ENCODE assay signal across 21 cellular contexts in the genomic region with DNA sequence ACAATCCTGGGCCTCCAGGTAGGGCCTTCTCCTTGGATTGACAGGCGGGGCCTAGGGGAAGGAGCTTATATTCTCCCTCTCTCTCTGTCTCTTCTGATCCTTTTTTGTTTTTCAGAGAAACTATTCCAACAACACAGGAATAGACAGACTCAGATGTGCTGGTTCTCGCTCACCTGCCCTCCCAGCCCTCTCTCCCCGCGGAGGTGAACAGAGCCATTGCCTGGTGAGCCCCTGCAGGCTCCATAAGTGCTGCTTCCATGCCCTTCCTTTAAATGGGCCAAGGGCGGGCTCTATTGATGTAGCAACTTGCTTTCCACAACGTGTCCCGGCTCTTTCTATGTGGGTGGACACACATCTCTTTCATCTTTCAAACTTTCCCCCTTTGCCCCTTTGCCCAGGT. TPM values are rescaled to one million over a fixed set of nuclear protein-coding genes. Genes with fewer than 3 reads are reported as not detected.
DNase-seq lines count a peak whose midpoint lies in the region; ATAC-seq, FAIRE-seq and TF ChIP-seq lines count a peak whose summit lies in the region.
"Had no signal": no experiment of that assay in that cellular context is flagged by ENCODE, and none has a peak within 500 bp of the region (broad histone marks: within the 10 kb centered on the region; RNA-seq: fewer than 3 reads in every experiment).

No MANE protein-coding gene starts in this region.

- peaks cover 0 to 2% of the 10 kb centered on the region in 2 donors for H3K4me1 ChIP-seq in neuronal stem cell (ENCODE audit: control insufficient read depth in 2 of 2, insufficient read depth in 1 of 2, low read depth in 1 of 2, low read length in 2 of 2)
- peaks cover 0 to 2% of the 10 kb centered on the region in 2 donors for H3K4me1 ChIP-seq in small intestine (ENCODE audit: control insufficient read depth in 2 of 2, insufficient read depth in 1 of 2, low read depth in 1 of 2, low read length in 1 of 2)

- no peak overlapping the region for H3K4me2 ChIP-seq in neuronal stem cell (ENCODE audit: insufficient read depth, low read length, poor library complexity, severe bottlenecking)

- no peak for DNase-seq in activated naive CD4-positive, alpha-beta T cell treated with anti-CD3 and anti-CD28 coated beads, Interleukin-2, amount 50 U/mL, for 72 hours (ENCODE audit: low spot score in 2 of 2)
- DNase-seq in activated naive CD4-positive, alpha-beta T cell treated with anti-CD3 and anti-CD28 coated beads, Interleukin-2, amount 10 ng/mL, durations not matched to agents 7 days and 5 days: no peak
- peak; percentile 45 for DNase-seq in SW480 (ENCODE audit: low spot score)
- DNase-seq in neuronal stem cell (ENCODE audit: low spot score): no peak
- DNase-seq in SKM-1 treated with dmso at 0.1 percent for 144 hours (lab: John Stamatoyannopoulos, UW; ENCODE audit: unreplicated experiment): no peak
- no peak for DNase-seq in small intestine
- DNase-seq in nephron progenitor cell: no peak
- DNase-seq: C1 segment of cervical spinal cord; CD4-positive, CD25-positive, alpha-beta regulatory T cell; CD8-positive, alpha-beta T cell; DMS 273 treated with DMSO at 0.1 percent for 48 hours; DMS79; EL; GDM1; GM23248; H9 had no signal

- H3K4me1 Mint-ChIP-seq in activated naive CD4-positive, alpha-beta T cell treated with anti-CD3 and anti-CD28 coated beads, Interleukin-2, amount 10 ng/mL, durations not matched to agents 7 days and 5 days: no peaks in the 10 kb centered on the region
- H3K4me1 Mint-ChIP-seq in nephron progenitor cell: peaks cover 6% of the 10 kb centered on the region

- CTCF ChIA-PET in activated naive CD4-positive, alpha-beta T cell treated with anti-CD3 and anti-CD28 coated beads, Interleukin-2, amount 10 ng/mL, durations not matched to agents 7 days and 5 days (lab: Charles Lee): no interaction called here

- no peak overlapping the region for H2AFZ ChIP-seq in neuronal stem cell (ENCODE audit: low read length)
- H2AFZ ChIP-seq: GM23248 had no signal

- peak overlapping the region; percentile 12 for H2BK15ac ChIP-seq in neuronal stem cell (ENCODE audit: low read length)

- H3K27ac ChIP-seq in neuronal stem cell (replicated peaks; ENCODE audit: low read length) (no peak overlapping the region), small intestine (ENCODE audit: low read depth in 1 of 2, low read length in 1 of 2) (no peak overlapping the region)
- H3K27ac ChIP-seq: GM23248 had no signal

- no peaks in the 10 kb centered on the region for H3K79me1 ChIP-seq in neuronal stem cell (ENCODE audit: low read depth, low read length)

- no peak overlapping the region for H2BK5ac ChIP-seq in neuronal stem cell (ENCODE audit: low read length)

- no peak for ATAC-seq in activated naive CD4-positive, alpha-beta T cell treated with anti-CD3 and anti-CD28 coated beads, Interleukin-2, amount 50 U/mL, for 72 hours
- ATAC-seq: CD8-positive, alpha-beta T cell; GM12878; HCT116 had no signal

- TF ChIP-seq CTCF in nephron progenitor cell (IDR thresholded peaks at IDR 0.05): no peak

- no peak overlapping the region for H3K18ac ChIP-seq in neuronal stem cell (ENCODE audit: low read length)

- peaks cover 0 to 9% of the 10 kb centered on the region in 2 donors for H3K36me3 Mint-ChIP-seq in activated naive CD4-positive, alpha-beta T cell treated with anti-CD3 and anti-CD28 coated beads, Interleukin-2, amount 50 U/mL, for 72 hours
- H3K36me3 Mint-ChIP-seq in activated naive CD4-positive, alpha-beta T cell treated with anti-CD3 and anti-CD28 coated beads, Interleukin-2, amount 10 ng/mL, durations not matched to agents 7 days and 5 days: no peaks in the 10 kb centered on the region
- H3K36me3 Mint-ChIP-seq in nephron progenitor cell (ENCODE audit: low read depth): no peaks in the 10 kb centered on the region
- H3K36me3 Mint-ChIP-seq: CD4-positive, CD25-positive, alpha-beta regulatory T cell; CD8-positive, alpha-beta T cell had no signal

- H3K4me3 Mint-ChIP-seq in activated naive CD4-positive, alpha-beta T cell treated with anti-CD3 and anti-CD28 coated beads, Interleukin-2, amount 10 ng/mL, durations not matched to agents 7 days and 5 days: no peak overlapping the region
- H3K4me3 Mint-ChIP-seq in nephron progenitor cell: no peak overlapping the region
- H3K4me3 Mint-ChIP-seq: CD4-positive, CD25-positive, alpha-beta regulatory T cell; CD8-positive, alpha-beta T cell; H9 had no signal

- no peak overlapping the region for H4K8ac ChIP-seq in neuronal stem cell (ENCODE audit: low read depth, low read length)

- H3K9ac ChIP-seq in neuronal stem cell (ENCODE audit: low read depth, low read length, poor library complexity): no peak overlapping the region
- H3K9ac ChIP-seq: GM23248 had no signal

- H3K4ac ChIP-seq in neuronal stem cell (ENCODE audit: low read length): no peak overlapping the region

- peaks cover 4% of the 10 kb centered on the region for H3K27me3 Mint-ChIP-seq in activated naive CD4-positive, alpha-beta T cell treated with anti-CD3 and anti-CD28 coated beads, Interleukin-2, amount 10 ng/mL, durations not matched to agents 7 days and 5 days
- H3K27me3 Mint-ChIP-seq in nephron progenitor cell (ENCODE audit: low read depth, poor library complexity): peaks cover 12% of the 10 kb centered on the region

- no peaks in the 10 kb centered on the region for H3K9me3 Mint-ChIP-seq in activated naive CD4-positive, alpha-beta T cell treated with anti-CD3 and anti-CD28 coated beads, Interleukin-2, amount 50 U/mL, for 72 hours
- no peaks in the 10 kb centered on the region for H3K9me3 Mint-ChIP-seq in activated naive CD4-positive, alpha-beta T cell treated with anti-CD3 and anti-CD28 coated beads, Interleukin-2, amount 10 ng/mL, durations not matched to agents 7 days and 5 days
- no peaks in the 10 kb centered on the region for H3K9me3 Mint-ChIP-seq in nephron progenitor cell
- H3K9me3 Mint-ChIP-seq: CD4-positive, CD25-positive, alpha-beta regulatory T cell; CD8-positive, alpha-beta T cell; H9 had no signal

- FAIRE-seq in small intestine (lab: Jason Lieb, UNC): no peak
- FAIRE-seq: D721Med, GM12878, GM19239, H1 had no signal

- H3K4me3 ChIP-seq in neuronal stem cell (ENCODE audit: low read length in 2 of 2) (no peak overlapping the region), small intestine (ENCODE audit: low read depth in 1 of 2, low read length in 2 of 2) (no peak overlapping the region)
- H3K4me3 ChIP-seq: GM12878, GM23248 had no signal

- H3K9me3 ChIP-seq in neuronal stem cell (replicated peaks in 1 of 2; ENCODE audit: control insufficient read depth in 2 of 2, insufficient read depth in 1 of 2, low read depth in 1 of 2, low read length in 2 of 2) (no peaks in the 10 kb centered on the region), small intestine (ENCODE audit: control insufficient read depth, low read depth) (no peaks in the 10 kb centered on the region)

- H2AK5ac ChIP-seq in neuronal stem cell (ENCODE audit: low read depth, low read length): no peak overlapping the region

- H3K27ac Mint-ChIP-seq in activated naive CD4-positive, alpha-beta T cell treated with anti-CD3 and anti-CD28 coated beads, Interleukin-2, amount 50 U/mL, for 72 hours: peak overlapping the region; percentile 43 to 85
- H3K27ac Mint-ChIP-seq in activated naive CD4-positive, alpha-beta T cell treated with anti-CD3 and anti-CD28 coated beads, Interleukin-2, amount 10 ng/mL, durations not matched to agents 7 days and 5 days: no peak overlapping the region
- H3K27ac Mint-ChIP-seq in nephron progenitor cell: no peak overlapping the region
- H3K27ac Mint-ChIP-seq: CD4-positive, CD25-positive, alpha-beta regulatory T cell; CD8-positive, alpha-beta T cell; H9 had no signal

- H2BK120ac ChIP-seq in neuronal stem cell (ENCODE audit: low read depth, low read length): no peak overlapping the region

- no peak overlapping the region for H3K14ac ChIP-seq in neuronal stem cell (ENCODE audit: low read length)

- no peaks in the 10 kb centered on the region for H3K27me3 ChIP-seq in neuronal stem cell (ENCODE audit: control insufficient read depth in 3 of 3, insufficient read depth in 3 of 3, low read depth in 1 of 3, low read length in 3 of 3)
- H3K27me3 ChIP-seq in small intestine (ENCODE audit: control insufficient read depth in 2 of 2, insufficient read depth in 2 of 2, low read length in 2 of 2): no peaks in the 10 kb centered on the region

- no peak overlapping the region for H3K23ac ChIP-seq in neuronal stem cell (ENCODE audit: low read depth, low read length, poor library complexity)

- H3K36me3 ChIP-seq in neuronal stem cell (replicated peaks in 1 of 2; ENCODE audit: control insufficient read depth in 2 of 2, insufficient read depth in 2 of 2, low read length in 2 of 2) (no peaks in the 10 kb centered on the region), small intestine (ENCODE audit: control insufficient read depth in 2 of 2, insufficient read depth in 2 of 2, low read length in 2 of 2) (no peaks in the 10 kb centered on the region)

- no peak overlapping the region for H4K91ac ChIP-seq in neuronal stem cell (ENCODE audit: low read depth, low read length, poor library complexity)

- no CpG with 5 or more reads among the region's 7 CpGs for WGBS in neuronal stem cell (ENCODE audit: extremely low coverage in 2 of 2, insufficient read length in 2 of 2, insufficient replicate concordance in 1 of 2), 2 donors
- 80 to 83% (median 83%) methylated on average over 7 of the region's 7 CpGs for WGBS in small intestine, 3 donors

- H2BK12ac ChIP-seq in neuronal stem cell (ENCODE audit: low read length): no peak overlapping the region

RNA-seq across cellular contexts. Expression of a gene that starts 47.2 kb away (rescaled TPM):
- total RNA-seq in activated naive CD4-positive, alpha-beta T cell treated with anti-CD3 and anti-CD28 coated beads, Interleukin-2, amount 50 U/mL, for 72 hours: under 1 TPM in 1 of 2 donors, not detected in 1; 0.31 TPM
- polyA plus RNA-seq in neuronal stem cell (2013, experiment 1 of 2): 149 TPM
- polyA plus RNA-seq in neuronal stem cell (2013, experiment 2 of 2): 151 TPM
- 10 to 100 TPM in 1 of 3 donors, 1 to 10 TPM in 2; 1.6 to 92.1 (median 7.0) TPM for polyA plus RNA-seq in small intestine

Comparison
In these comparisons a context has a peak if more than half of its experiments do, and no peak if none do; other contexts are left out.
1. H3K27ac Mint-ChIP-seq: peak in activated naive CD4-positive, alpha-beta T cell treated with anti-CD3 and anti-CD28 coated beads, Interleukin-2, amount 50 U/mL, for 72 hours (2 of 2); none in activated naive CD4-positive, alpha-beta T cell treated with anti-CD3 and anti-CD28 coated beads, Interleukin-2, amount 10 ng/mL, durations not matched to agents 7 days and 5 days (single experiment) and nephron progenitor cell (single experiment).